13 cellular contexts compared by ENCODE assay signal in the genomic region with DNA sequence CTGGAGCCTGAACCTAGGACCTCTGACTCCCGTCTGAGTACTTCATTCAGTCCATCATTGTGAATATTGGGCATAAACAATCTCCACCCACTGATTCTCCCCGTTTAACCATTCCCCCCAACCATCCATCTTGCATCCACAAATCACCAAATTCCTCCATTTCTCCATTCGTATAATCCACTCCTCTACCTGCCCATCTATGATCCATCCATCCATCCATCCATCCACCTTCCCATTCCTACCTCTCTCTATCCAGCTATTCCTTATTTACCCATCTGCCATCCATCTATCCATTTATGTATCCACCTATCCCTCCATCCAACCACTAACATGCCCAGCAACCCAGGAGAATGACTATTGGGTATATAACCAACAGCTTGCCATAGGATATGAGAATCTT.
DNase-seq lines count a peak whose midpoint lies in the region; ATAC-seq and TF ChIP-seq lines count a peak whose summit lies in the region.
"Had no signal": no experiment of that assay in that cellular context is flagged by ENCODE, and none has a peak within 500 bp of the region (broad histone marks: within the 10 kb centered on the region; RNA-seq: fewer than 3 reads in every experiment).

No MANE protein-coding gene starts in this region.

- DNase-seq in left ventricle myocardium inferior (no peak), Right ventricle myocardium inferior (ENCODE audit: missing footprints) (no peak), GM23338 (ENCODE audit: low spot score) (no peak), anterior cingulate cortex (lab: John Stamatoyannopoulos, UW) (no peak), SK-N-SH (no peak)
- DNase-seq in naive thymus-derived CD8-positive, alpha-beta T cell: no peak
- no peak for DNase-seq in activated T-cell treated with anti-CD3 and anti-CD28 coated beads, Interleukin-2, amount 50 U/mL, for 72 hours
- DNase-seq: BE2C, DMS 273 treated with DMSO at 0.1 percent for 48 hours, GOT3, HFFc6 had no signal

- H3K36me3 Mint-ChIP-seq in GM23338 (ENCODE audit: low read depth): no peaks in the 10 kb centered on the region
- peaks cover 0 to 10% (median 5%) of the 10 kb centered on the region in 3 donors for H3K36me3 Mint-ChIP-seq in naive thymus-derived CD8-positive, alpha-beta T cell
- H3K36me3 Mint-ChIP-seq in activated T-cell treated with anti-CD3 and anti-CD28 coated beads, Interleukin-2, amount 50 U/mL, for 72 hours (ENCODE audit: insufficient read depth in 2 of 2): peaks cover 0 to 2% of the 10 kb centered on the region in 2 donors
- H3K36me3 Mint-ChIP-seq: IgD-negative memory B cell had no signal

- H3F3A ChIP-seq in GM23338 (replicated peaks; ENCODE audit: low read depth) (no peaks in the 10 kb centered on the region), SK-N-SH (replicated peaks; ENCODE audit: insufficient read depth) (no peaks in the 10 kb centered on the region)

- intact Hi-C loops in left ventricle myocardium inferior (cut with micrococcal nuclease) (no loop called here), Right ventricle myocardium inferior (cut with DNase I) (no loop called here)

- CTCF ChIA-PET in SK-N-SH (lab: Yijun Ruan, JAX): no interaction called here

- H3K79me2 ChIP-seq in GM23338 (replicated peaks; ENCODE audit: insufficient read depth) (no peaks in the 10 kb centered on the region), SK-N-SH (ENCODE audit: insufficient read depth) (no peaks in the 10 kb centered on the region)

- H3K9me3 Mint-ChIP-seq in GM23338: peaks cover 10% of the 10 kb centered on the region; the same call in 1 of the 3 replicates
- H3K9me3 Mint-ChIP-seq in naive thymus-derived CD8-positive, alpha-beta T cell: peaks cover 0 to 8% (median 3%) of the 10 kb centered on the region in 9 donors
- H3K9me3 Mint-ChIP-seq in activated T-cell treated with anti-CD3 and anti-CD28 coated beads, Interleukin-2, amount 50 U/mL, for 72 hours: peaks cover 2 to 3% of the 10 kb centered on the region in 2 donors
- H3K9me3 Mint-ChIP-seq: HFFc6 had no signal

- TF ChIP-seq CTCF in left ventricle myocardium inferior (IDR thresholded peaks at IDR 0.05; ENCODE audit: borderline replicate concordance) (no peak), GM23338 (conservative IDR thresholded peaks at IDR 0.05; ENCODE audit: low read depth in 2 of 2) (no peak), SK-N-SH (IDR thresholded peaks at IDR 0.05) (no peak)

- no peak overlapping the region for H3K27ac Mint-ChIP-seq in GM23338
- peak overlapping the region in 1 of 10 donors; percentile 22 for H3K27ac Mint-ChIP-seq in naive thymus-derived CD8-positive, alpha-beta T cell
- no peak overlapping the region for H3K27ac Mint-ChIP-seq in activated T-cell treated with anti-CD3 and anti-CD28 coated beads, Interleukin-2, amount 50 U/mL, for 72 hours
- H3K27ac Mint-ChIP-seq: HFFc6, IgD-negative memory B cell had no signal

- H3K4me3 Mint-ChIP-seq in GM23338: no peak overlapping the region
- H3K4me3 Mint-ChIP-seq in naive thymus-derived CD8-positive, alpha-beta T cell: peak overlapping the region in 6 of 10 donors; percentile 7 to 59 (median 23)
- no peak overlapping the region for H3K4me3 Mint-ChIP-seq in activated T-cell treated with anti-CD3 and anti-CD28 coated beads, Interleukin-2, amount 50 U/mL, for 72 hours
- H3K4me3 Mint-ChIP-seq: HFFc6 had no signal

- H3K27ac ChIP-seq in left ventricle myocardium inferior (replicated peaks): peak overlapping the region; percentile 46
- no peak overlapping the region for H3K27ac ChIP-seq in GM23338 (ENCODE audit: low read depth)
- H3K27ac ChIP-seq in SK-N-SH (ENCODE audit: low read depth in 2 of 2, low read length in 1 of 2): no peak overlapping the region

- TF ChIP-seq EP300 in SK-N-SH (IDR thresholded peaks at IDR 0.05; ENCODE audit: borderline replicate concordance in 1 of 2, low read depth in 1 of 2, low read length in 1 of 2): no peak

- H3K4me1 ChIP-seq in left ventricle myocardium inferior: peaks cover 24% of the 10 kb centered on the region
- H3K4me1 ChIP-seq in GM23338 (ENCODE audit: insufficient read depth): 0 out of 2 replicates have a peak, but pooled peaks cover 4% of the 10 kb centered on the region
- peaks cover 0 to 14% of the 10 kb centered on the region in 2 experiments; a peak in 1 of 4 replicates for H3K4me1 ChIP-seq in SK-N-SH (ENCODE audit: control insufficient read depth in 1 of 2, insufficient read depth in 2 of 2, low read depth in 1 of 2, low read length in 1 of 2)
- H3K4me1 ChIP-seq: HAP-1 had no signal

- no peak for ATAC-seq in Right ventricle myocardium inferior
- ATAC-seq in GM23338: no peak
- no peak for ATAC-seq in naive thymus-derived CD8-positive, alpha-beta T cell
- ATAC-seq in activated T-cell treated with anti-CD3 and anti-CD28 coated beads, Interleukin-2, amount 50 U/mL, for 72 hours (replicated peaks in 1 of 2): no peak

- H3K9ac ChIP-seq in SK-N-SH: no peak overlapping the region

- H4K20me1 ChIP-seq in GM23338 (replicated peaks; ENCODE audit: insufficient read depth) (no peaks in the 10 kb centered on the region), SK-N-SH (ENCODE audit: insufficient read depth) (no peaks in the 10 kb centered on the region)

- WGBS in SK-N-SH (ENCODE audit: low lambda C conversion rate): 44% methylated on average over 3 of the region's 3 CpGs

- no peaks in the 10 kb centered on the region for H3K36me3 ChIP-seq in left ventricle myocardium inferior
- H3K36me3 ChIP-seq in GM23338 (ENCODE audit: insufficient read depth): no peaks in the 10 kb centered on the region
- H3K36me3 ChIP-seq in SK-N-SH (replicated peaks in 1 of 2; ENCODE audit: control insufficient read depth in 1 of 2, insufficient read depth in 2 of 2, low read length in 1 of 2): no peaks in the 10 kb centered on the region
- H3K36me3 ChIP-seq: BE2C, HAP-1 had no signal

- H3K27me3 Mint-ChIP-seq in GM23338 (ENCODE audit: insufficient read depth, low read depth, poor library complexity): peaks cover 3% of the 10 kb centered on the region
- H3K27me3 Mint-ChIP-seq in naive thymus-derived CD8-positive, alpha-beta T cell: peaks cover 0 to 9% (median 6%) of the 10 kb centered on the region in 5 donors
- no peaks in the 10 kb centered on the region for H3K27me3 Mint-ChIP-seq in activated T-cell treated with anti-CD3 and anti-CD28 coated beads, Interleukin-2, amount 50 U/mL, for 72 hours (ENCODE audit: low read depth)

- POLR2A ChIA-PET in naive thymus-derived CD8-positive, alpha-beta T cell (lab: Charles Lee): interaction anchor here (0.6 kb wide), 1 partner anchor 100 kb away, joined by 3 read pairs; no protein-coding TSS in a partner anchor
- POLR2A ChIA-PET in SK-N-SH (lab: Yijun Ruan, JAX): no interaction called here

- H3K4me2 ChIP-seq in GM23338: no peak overlapping the region
- no peak overlapping the region for H3K4me2 ChIP-seq in SK-N-SH

- H3K27me3 ChIP-seq in left ventricle myocardium inferior (ENCODE audit: low read depth) (no peaks in the 10 kb centered on the region), GM23338 (ENCODE audit: insufficient read depth) (no peaks in the 10 kb centered on the region), SK-N-SH (ENCODE audit: insufficient read depth) (no peaks in the 10 kb centered on the region)
- H3K27me3 ChIP-seq: BE2C had no signal

- H3K9me3 ChIP-seq in left ventricle myocardium inferior (replicated peaks): no peaks in the 10 kb centered on the region
- no peaks in the 10 kb centered on the region for H3K9me3 ChIP-seq in SK-N-SH
- H3K9me3 ChIP-seq: BE2C, HAP-1 had no signal

- H2AFZ ChIP-seq in GM23338 (peak overlapping the region; percentile 66; the same call in 1 of the 2 replicates), SK-N-SH (ENCODE audit: low read depth) (no peak overlapping the region)

- H3K9me2 ChIP-seq in GM23338 (ENCODE audit: insufficient read depth): no peaks in the 10 kb centered on the region; the same call in 1 of the 2 replicates
- no peaks in the 10 kb centered on the region for H3K9me2 ChIP-seq in SK-N-SH

- H3K4me3 ChIP-seq in left ventricle myocardium inferior: no peak overlapping the region
- no peak overlapping the region for H3K4me3 ChIP-seq in GM23338
- H3K4me3 ChIP-seq in SK-N-SH (ENCODE audit: low read depth in 2 of 2, low read length in 1 of 2): no peak overlapping the region
- H3K4me3 ChIP-seq: HAP-1 had no signal

- no peaks in the 10 kb centered on the region; the same call in 2 of the 3 replicates for H3K4me1 Mint-ChIP-seq in GM23338
- peaks cover 14 to 19% (median 16%) of the 10 kb centered on the region in 4 donors for H3K4me1 Mint-ChIP-seq in naive thymus-derived CD8-positive, alpha-beta T cell
- peaks cover 12% of the 10 kb centered on the region for H3K4me1 Mint-ChIP-seq in activated T-cell treated with anti-CD3 and anti-CD28 coated beads, Interleukin-2, amount 50 U/mL, for 72 hours (ENCODE audit: low read depth)
- H3K4me1 Mint-ChIP-seq: IgD-negative memory B cell had no signal

- no peak for TF ChIP-seq RAD21 in SK-N-SH (IDR thresholded peaks at IDR 0.05; ENCODE audit: low read length)

TF ChIP-seq in GM23338, 12 proteins besides CTCF, POLR2A, EP300 and RAD21:
- no peak for TF ChIP-seq ZNF331 (CRISPR knock-in tag; IDR thresholded peaks at IDR 0.05; ENCODE audit: low read depth)

TF ChIP-seq in SK-N-SH, 30 proteins besides CTCF, POLR2A, EP300 and RAD21 (continues in another document):
- TF ChIP-seq, protein P1, sequence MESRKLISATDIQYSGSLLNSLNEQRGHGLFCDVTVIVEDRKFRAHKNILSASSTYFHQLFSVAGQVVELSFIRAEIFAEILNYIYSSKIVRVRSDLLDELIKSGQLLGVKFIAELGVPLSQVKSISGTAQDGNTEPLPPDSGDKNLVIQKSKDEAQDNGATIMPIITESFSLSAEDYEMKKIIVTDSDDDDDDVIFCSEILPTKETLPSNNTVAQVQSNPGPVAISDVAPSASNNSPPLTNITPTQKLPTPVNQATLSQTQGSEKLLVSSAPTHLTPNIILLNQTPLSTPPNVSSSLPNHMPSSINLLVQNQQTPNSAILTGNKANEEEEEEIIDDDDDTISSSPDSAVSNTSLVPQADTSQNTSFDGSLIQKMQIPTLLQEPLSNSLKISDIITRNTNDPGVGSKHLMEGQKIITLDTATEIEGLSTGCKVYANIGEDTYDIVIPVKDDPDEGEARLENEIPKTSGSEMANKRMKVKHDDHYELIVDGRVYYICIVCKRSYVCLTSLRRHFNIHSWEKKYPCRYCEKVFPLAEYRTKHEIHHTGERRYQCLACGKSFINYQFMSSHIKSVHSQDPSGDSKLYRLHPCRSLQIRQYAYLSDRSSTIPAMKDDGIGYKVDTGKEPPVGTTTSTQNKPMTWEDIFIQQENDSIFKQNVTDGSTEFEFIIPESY (IDR thresholded peaks at IDR 0.05; ENCODE audit: borderline replicate concordance, low read depth): no peak
- TF ChIP-seq TAF1 (IDR thresholded peaks at IDR 0.05; ENCODE audit: borderline replicate concordance, low read depth, low read length): no peak
- no peak for TF ChIP-seq MEF2A (IDR thresholded peaks at IDR 0.05; ENCODE audit: borderline replicate concordance, low read depth)
- TF ChIP-seq GATA2 (CRISPR knock-in tag; IDR thresholded peaks at IDR 0.05): no peak
- TF ChIP-seq TCF12 (IDR thresholded peaks at IDR 0.05): no peak
- no peak for TF ChIP-seq RFX5 (IDR thresholded peaks at IDR 0.05; ENCODE audit: low read length)
- no peak for TF ChIP-seq FOXM1 (IDR thresholded peaks at IDR 0.05; ENCODE audit: low read depth)

Comparison
In these comparisons a context has a peak if more than half of its experiments do, and no peak if none do; other contexts are left out.
1. H3K4me3 Mint-ChIP-seq: peak in naive thymus-derived CD8-positive, alpha-beta T cell (6 of 10); none in GM23338 (single experiment) and activated T-cell treated with anti-CD3 and anti-CD28 coated beads, Interleukin-2, amount 50 U/mL, for 72 hours (0 of 2).